In the genomic region with DNA sequence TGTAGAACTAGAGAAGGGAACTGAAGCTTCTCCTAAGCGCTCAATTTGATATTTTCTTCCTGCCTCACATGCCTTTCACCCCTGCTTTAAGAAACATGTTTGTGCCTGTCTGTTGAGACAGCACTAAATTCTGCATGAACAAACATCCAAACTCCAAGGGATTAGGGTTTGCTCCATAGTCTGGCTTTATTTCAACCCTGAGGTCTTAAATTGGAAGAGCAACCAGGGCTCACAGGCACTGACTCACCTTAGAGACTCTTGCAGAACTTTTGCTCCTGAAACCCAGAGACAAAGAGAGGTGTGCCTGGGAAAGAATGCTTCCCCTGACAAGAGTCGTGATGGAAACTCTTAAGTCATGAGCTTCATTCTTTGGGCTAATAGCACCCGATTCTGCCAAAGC, we compare ENCODE assay signal across 17 cellular contexts.
DNase-seq lines count a peak whose midpoint lies in the region; ATAC-seq and TF ChIP-seq lines count a peak whose summit lies in the region.
"Had no signal": no experiment of that assay in that cellular context is flagged by ENCODE, and none has a peak within 500 bp of the region (broad histone marks: within the 10 kb centered on the region; RNA-seq: fewer than 3 reads in every experiment).

No MANE protein-coding gene starts in this region.

- no peak overlapping the region for H3K4me3 Mint-ChIP-seq in GM23338
- no peak overlapping the region for H3K4me3 Mint-ChIP-seq in neural progenitor cell
- no peak overlapping the region for H3K4me3 Mint-ChIP-seq in endothelial cell (ENCODE audit: unreplicated experiment)
- H3K4me3 Mint-ChIP-seq in activated CD4-positive, alpha-beta T cell treated with anti-CD3 and anti-CD28 coated beads for 36 hours: no peak overlapping the region
- H3K4me3 Mint-ChIP-seq: CD8-positive, alpha-beta memory T cell had no signal

- intact Hi-C loops in activated CD4-positive, alpha-beta T cell treated with anti-CD3 and anti-CD28 coated beads for 36 hours (cut with DNase I, micrococcal nuclease): no loop called here

- peaks cover 9% of the 10 kb centered on the region; the same call in 1 of the 2 replicates for H3K9me2 ChIP-seq in GM23338 (ENCODE audit: insufficient read depth)

- CTCF ChIA-PET in activated CD4-positive, alpha-beta T cell treated with anti-CD3 and anti-CD28 coated beads for 36 hours (lab: Charles Lee): no interaction called here

- H3K9ac ChIP-seq in neural progenitor cell: no peak overlapping the region
- H3K9ac ChIP-seq: BLaER1 treated with 17β-estradiol and CSF1 and Interleukin-3, amounts not matched to agents 10 nM and 100 nM had no signal

- H2AFZ ChIP-seq in GM23338: no peak overlapping the region
- peak overlapping the region; percentile 28 for H2AFZ ChIP-seq in neural progenitor cell (replicated peaks)

- H3K4me3 ChIP-seq in GM23338: no peak overlapping the region
- H3K4me3 ChIP-seq in RWPE2 (ENCODE audit: severe bottlenecking): no peak overlapping the region
- no peak overlapping the region for H3K4me3 ChIP-seq in neural progenitor cell
- no peak overlapping the region for H3K4me3 ChIP-seq in foreskin fibroblast (ENCODE audit: low read depth in 1 of 2, low read length in 2 of 2)
- H3K4me3 ChIP-seq: BLaER1 treated with 17β-estradiol and CSF1 and Interleukin-3, amounts not matched to agents 10 nM and 100 nM; MG63 had no signal

- H3K36me3 Mint-ChIP-seq in GM23338 (ENCODE audit: low read depth): peaks cover 3% of the 10 kb centered on the region; the same call in 1 of the 3 replicates
- no peaks in the 10 kb centered on the region for H3K36me3 Mint-ChIP-seq in neural progenitor cell
- no peaks in the 10 kb centered on the region for H3K36me3 Mint-ChIP-seq in endothelial cell (ENCODE audit: low read depth, unreplicated experiment)
- H3K36me3 Mint-ChIP-seq in activated CD4-positive, alpha-beta T cell treated with anti-CD3 and anti-CD28 coated beads for 36 hours (ENCODE audit: low read depth): no peaks in the 10 kb centered on the region
- H3K36me3 Mint-ChIP-seq: CD8-positive, alpha-beta memory T cell had no signal

- peaks cover 26% of the 10 kb centered on the region for H3K4me1 Mint-ChIP-seq in GM23338
- no peaks in the 10 kb centered on the region for H3K4me1 Mint-ChIP-seq in neural progenitor cell
- no peaks in the 10 kb centered on the region for H3K4me1 Mint-ChIP-seq in endothelial cell (ENCODE audit: unreplicated experiment)
- H3K4me1 Mint-ChIP-seq in activated CD4-positive, alpha-beta T cell treated with anti-CD3 and anti-CD28 coated beads for 36 hours: no peaks in the 10 kb centered on the region
- H3K4me1 Mint-ChIP-seq: CD8-positive, alpha-beta memory T cell had no signal

- H3K9me3 Mint-ChIP-seq in GM23338: peaks cover 10% of the 10 kb centered on the region; the same call in 2 of the 3 replicates
- peaks cover 9% of the 10 kb centered on the region for H3K9me3 Mint-ChIP-seq in neural progenitor cell
- no peaks in the 10 kb centered on the region for H3K9me3 Mint-ChIP-seq in endothelial cell (ENCODE audit: unreplicated experiment)
- H3K9me3 Mint-ChIP-seq in activated CD4-positive, alpha-beta T cell treated with anti-CD3 and anti-CD28 coated beads for 36 hours (ENCODE audit: low read depth): peaks cover 2% of the 10 kb centered on the region

- H3K27me3 Mint-ChIP-seq in GM23338 (ENCODE audit: insufficient read depth, low read depth, poor library complexity) (peaks cover 3% of the 10 kb centered on the region), neural progenitor cell (ENCODE audit: insufficient read depth, low read depth) (no peaks in the 10 kb centered on the region), endothelial cell (ENCODE audit: unreplicated experiment) (no peaks in the 10 kb centered on the region)
- no peaks in the 10 kb centered on the region for H3K27me3 Mint-ChIP-seq in activated CD4-positive, alpha-beta T cell treated with anti-CD3 and anti-CD28 coated beads for 36 hours

- POLR2A ChIA-PET in activated CD4-positive, alpha-beta T cell treated with anti-CD3 and anti-CD28 coated beads for 36 hours (lab: Charles Lee): no interaction called here

- 0 out of 2 replicates have a peak, but pooled peaks cover 14% of the 10 kb centered on the region for H3K4me1 ChIP-seq in GM23338 (ENCODE audit: insufficient read depth)
- H3K4me1 ChIP-seq in RWPE2 (ENCODE audit: insufficient read depth, poor library complexity, severe bottlenecking): peaks cover 10% of the 10 kb centered on the region
- H3K4me1 ChIP-seq in neural progenitor cell: peaks cover 3% of the 10 kb centered on the region
- H3K4me1 ChIP-seq: BLaER1 treated with 17β-estradiol and CSF1 and Interleukin-3, amounts not matched to agents 10 nM and 100 nM had no signal

- H3K27me3 ChIP-seq in GM23338 (ENCODE audit: insufficient read depth) (no peaks in the 10 kb centered on the region), RWPE2 (ENCODE audit: insufficient read depth, poor library complexity, severe bottlenecking) (no peaks in the 10 kb centered on the region), neural progenitor cell (no peaks in the 10 kb centered on the region)
- H3K27me3 ChIP-seq: BLaER1 treated with 17β-estradiol and CSF1 and Interleukin-3, amounts not matched to agents 10 nM and 100 nM; MG63 had no signal

- no peaks in the 10 kb centered on the region for H3F3A ChIP-seq in GM23338 (replicated peaks; ENCODE audit: low read depth)
- no peaks in the 10 kb centered on the region for H3F3A ChIP-seq in neural progenitor cell (ENCODE audit: low read depth)

- H3K4me2 ChIP-seq in GM23338: peak overlapping the region; percentile 46; the same call in 1 of the 2 replicates
- no peak overlapping the region for H3K4me2 ChIP-seq in neural progenitor cell
- H3K4me2 ChIP-seq: BLaER1 treated with 17β-estradiol and CSF1 and Interleukin-3, amounts not matched to agents 10 nM and 100 nM had no signal

- H3K27ac Mint-ChIP-seq in GM23338: 0 out of 2 replicates have a peak overlapping the region, but pooled peaks have one; percentile 8
- H3K27ac Mint-ChIP-seq in neural progenitor cell: no peak overlapping the region
- no peak overlapping the region for H3K27ac Mint-ChIP-seq in endothelial cell (ENCODE audit: unreplicated experiment)
- no peak overlapping the region for H3K27ac Mint-ChIP-seq in activated CD4-positive, alpha-beta T cell treated with anti-CD3 and anti-CD28 coated beads for 36 hours
- H3K27ac Mint-ChIP-seq: CD8-positive, alpha-beta memory T cell had no signal

- H3K27ac ChIP-seq in GM23338 (ENCODE audit: low read depth) (peak overlapping the region; percentile 43; the same call in 1 of the 2 replicates), RWPE2 (ENCODE audit: poor library complexity, severe bottlenecking) (peak overlapping the region; percentile 68), neural progenitor cell (no peak overlapping the region)
- H3K27ac ChIP-seq: BLaER1 treated with 17β-estradiol and CSF1 and Interleukin-3, amounts not matched to agents 10 nM and 100 nM had no signal

- H3K79me2 ChIP-seq in GM23338 (replicated peaks; ENCODE audit: insufficient read depth) (no peaks in the 10 kb centered on the region), neural progenitor cell (ENCODE audit: low read depth) (no peaks in the 10 kb centered on the region)

- H4K20me1 ChIP-seq in GM23338 (replicated peaks; ENCODE audit: insufficient read depth) (no peaks in the 10 kb centered on the region), neural progenitor cell (ENCODE audit: low read depth) (no peaks in the 10 kb centered on the region)
- H4K20me1 ChIP-seq: BLaER1 treated with 17β-estradiol and CSF1 and Interleukin-3, amounts not matched to agents 10 nM and 100 nM had no signal

- no peak for TF ChIP-seq CTCF in GM23338 (conservative IDR thresholded peaks at IDR 0.05; ENCODE audit: low read depth in 2 of 2)
- TF ChIP-seq CTCF in RWPE2 (IDR thresholded peaks at IDR 0.05; ENCODE audit: poor library complexity, severe bottlenecking): no peak
- no peak for TF ChIP-seq CTCF in neural progenitor cell (IDR thresholded peaks at IDR 0.05)
- no peak for TF ChIP-seq CTCF in endothelial cell (IDR thresholded peaks at IDR 0.05; ENCODE audit: unreplicated experiment)
- TF ChIP-seq CTCF in foreskin fibroblast (IDR thresholded peaks at IDR 0.05; ENCODE audit: low read depth, low read length): no peak

- DNase-seq in GM23338 (ENCODE audit: low spot score) (peak; percentile 39), RWPE2 (ENCODE audit: low spot score) (peak; percentile 70), neural progenitor cell (ENCODE audit: low spot score) (no peak), endothelial cell (ENCODE audit: low spot score) (no peak), foreskin fibroblast (no peak)
- DNase-seq in activated CD4-positive, alpha-beta T cell treated with anti-CD3 and anti-CD28 coated beads for 36 hours: no peak
- DNase-seq: CD8-positive, alpha-beta memory T cell; DMS79 treated with DMSO at 0.1 percent for 48 hours; MG63; NCI-H1092 treated with DMSO at 0.1 percent for 48 hours; NCI-H1694 treated with DMSO at 0.1 percent for 48 hours; NCI-H226; NCI-H69; OCI-M1 had no signal

- no peaks in the 10 kb centered on the region for H3K9me3 ChIP-seq in RWPE2 (ENCODE audit: severe bottlenecking)
- no peaks in the 10 kb centered on the region for H3K9me3 ChIP-seq in neural progenitor cell (ENCODE audit: low read depth)
- H3K9me3 ChIP-seq: MG63 had no signal

- ATAC-seq in GM23338: no peak
- ATAC-seq in RWPE2 (ENCODE audit: low read depth): peak; percentile 98
- ATAC-seq in esophagus mucosa: peak; percentile 99
- no peak for ATAC-seq in activated CD4-positive, alpha-beta T cell treated with anti-CD3 and anti-CD28 coated beads for 36 hours
- ATAC-seq: HCT116 had no signal

- H3K36me3 ChIP-seq in GM23338 (ENCODE audit: insufficient read depth) (no peaks in the 10 kb centered on the region), RWPE2 (ENCODE audit: low read depth) (no peaks in the 10 kb centered on the region), neural progenitor cell (no peaks in the 10 kb centered on the region)
- H3K36me3 ChIP-seq: BLaER1 treated with 17β-estradiol and CSF1 and Interleukin-3, amounts not matched to agents 10 nM and 100 nM; MG63 had no signal

TF ChIP-seq in GM23338, 12 proteins besides CTCF, POLR2A, EP300 and RAD21 (continues in another document):
- TF ChIP-seq ZNF114 (CRISPR knock-in tag; IDR thresholded peaks at IDR 0.05) (no peak), JUNB (IDR thresholded peaks at IDR 0.05; ENCODE audit: unreplicated experiment) (no peak), NANOG (IDR thresholded peaks at IDR 0.05; ENCODE audit: borderline replicate concordance) (no peak), CREB1 (CRISPR knock-in tag; IDR thresholded peaks at IDR 0.05; ENCODE audit: low read depth) (no peak), EZH2phosphoT487 (IDR thresholded peaks at IDR 0.05; ENCODE audit: unreplicated experiment) (no peak)

Comparison
In these comparisons a context has a peak if more than half of its experiments do, and no peak if none do; other contexts are left out.
1. ATAC-seq: peak in RWPE2 (single experiment) and esophagus mucosa (single experiment); none in GM23338 (single experiment) and activated CD4-positive, alpha-beta T cell treated with anti-CD3 and anti-CD28 coated beads for 36 hours (single experiment).
2. DNase-seq: peak in GM23338 (single experiment) and RWPE2 (single experiment); none in neural progenitor cell (single experiment), endothelial cell (single experiment), foreskin fibroblast (0 of 2) and activated CD4-positive, alpha-beta T cell treated with anti-CD3 and anti-CD28 coated beads for 36 hours (single experiment).